In genomic region chr11:12798609-12799011, GRCh38 we compare ENCODE assay signal across 16 cellular contexts.
A peak's percentile ranks its signal among the peaks of the same experiment; 100 is the strongest.
DNase-seq lines count a peak whose midpoint lies in the region; ATAC-seq and TF ChIP-seq lines count a peak whose summit lies in the region.
"Had no signal": no experiment of that assay in that cellular context is flagged by ENCODE, and none has a peak within 500 bp of the region (broad histone marks: within the 10 kb centered on the region; RNA-seq: fewer than 3 reads in every experiment).

No MANE protein-coding gene starts in this region.

- no peak overlapping the region for H2AFZ ChIP-seq in hepatocyte

- peak; percentile 34; the same call in 1 of the 2 replicates for TF ChIP-seq CTCF in HEK293 (tag by site-specific recombination; IDR thresholded peaks at IDR 0.05)
- TF ChIP-seq CTCF in hepatocyte (IDR thresholded peaks at IDR 0.05; ENCODE audit: poor library complexity): no peak
- no peak for TF ChIP-seq CTCF in gastrocnemius medialis (IDR thresholded peaks at IDR 0.05 in 4 of 5, conservative IDR thresholded peaks at IDR 0.05 in 1 of 5)
- no peak for TF ChIP-seq CTCF in GM20000 (IDR thresholded peaks at IDR 0.05; ENCODE audit: extremely low read depth, missing control alignments)

- CTCF ChIA-PET in HEK293 (lab: Yijun Ruan, JAX): no interaction called here

- H4K20me1 ChIP-seq in hepatocyte (ENCODE audit: insufficient read depth, poor library complexity, severe bottlenecking): no peaks in the 10 kb centered on the region

- H3K4me3 ChIP-seq in HEK293 (ENCODE audit: low read depth, low read length) (no peak overlapping the region), hepatocyte (no peak overlapping the region), gastrocnemius medialis (no peak overlapping the region)

- POLR2A ChIA-PET in HEK293 (lab: Yijun Ruan, JAX): no interaction called here

- H3K9me3 ChIP-seq in HEK293 (ENCODE audit: control insufficient read depth, insufficient read depth, low read depth, low read length) (no peaks in the 10 kb centered on the region), hepatocyte (ENCODE audit: low read depth) (no peaks in the 10 kb centered on the region), gastrocnemius medialis (no peaks in the 10 kb centered on the region)

- TF ChIP-seq POLR2A in gastrocnemius medialis (IDR thresholded peaks at IDR 0.05): no peak

- H3K27me3 ChIP-seq in hepatocyte: no peaks in the 10 kb centered on the region
- H3K27me3 ChIP-seq in gastrocnemius medialis: no peaks in the 10 kb centered on the region

- intact Hi-C loops in gastrocnemius medialis (cut with DNase I; ENCODE audit: low total_unique reads): no loop called here

- peaks cover 69% of the 10 kb centered on the region for H3K79me2 ChIP-seq in hepatocyte

- H3K27ac ChIP-seq in HEK293 (ENCODE audit: extremely low read depth, low read depth, low read length): peak overlapping the region; percentile 7; the same call in 1 of the 2 replicates
- H3K27ac ChIP-seq in hepatocyte: peak overlapping the region; percentile 97
- H3K27ac ChIP-seq in gastrocnemius medialis: peak overlapping the region in 3 of 4 donors; percentile 56 to 71 (median 58)
- H3K27ac ChIP-seq: C4-2B had no signal

- no peak for ATAC-seq in gastrocnemius medialis
- ATAC-seq in HG03139 (IDR thresholded peaks at IDR 0.05; ENCODE audit: unreplicated experiment): no peak

- H3K36me3 ChIP-seq in HEK293 (ENCODE audit: control insufficient read depth in 2 of 2, insufficient read depth in 1 of 2, low read length in 2 of 2) (peaks cover 0 to 6% of the 10 kb centered on the region in 2 experiments; a peak in 1 of 3 replicates), hepatocyte (replicated peaks; ENCODE audit: insufficient read depth, low read depth) (no peaks in the 10 kb centered on the region), gastrocnemius medialis (no peaks in the 10 kb centered on the region)

- peak overlapping the region; percentile 64 for H3K4me2 ChIP-seq in hepatocyte

- 58% methylated on average over 4 of the region's 4 CpGs for WGBS in hepatocyte (ENCODE audit: low lambda C conversion rate, missing lambda C conversion rate)

- H3K4me1 ChIP-seq in HEK293 (ENCODE audit: control insufficient read depth, insufficient read depth, low read length) (peaks cover 31% of the 10 kb centered on the region), hepatocyte (ENCODE audit: insufficient read depth) (peaks cover 51% of the 10 kb centered on the region), gastrocnemius medialis (peaks cover 60 to 65% of the 10 kb centered on the region in 2 donors)

- in situ Hi-C loops in gastrocnemius medialis (cut with MboI; ENCODE audit: low sequenced_read_pairs in 4 of 4): no loop called here

- DNase-seq in NCI-H82 (lab: John Stamatoyannopoulos, UW) (peak; percentile 73), hepatocyte (ENCODE audit: low spot score) (no peak), gastrocnemius medialis (no peak), GM20000 (ENCODE audit: low spot score) (no peak), NCI-H748 (lab: John Stamatoyannopoulos, UW; ENCODE audit: unreplicated experiment) (no peak)
- DNase-seq: activated naive CD4-positive, alpha-beta T cell treated with anti-CD3 and anti-CD28 coated beads for 36 hours; effector memory CD4-positive, alpha-beta T cell; foreskin fibroblast; GF-D8; NCI-H1436 treated with DMSO at 0.1 percent for 48 hours; NK-92 treated with Interleukin-12 subunit alpha and Interleukin-12 subunit beta, amount 100 ng/mL, for 24 hours; SIG-M5; stimulated activated CD4-positive, alpha-beta T cell treated with anti-CD3 and anti-CD28 coated beads, Interleukin-2, amount 100 ng/mL, for 48 hours had no signal

- H3K9me2 ChIP-seq in hepatocyte (replicated peaks; ENCODE audit: insufficient read depth): no peaks in the 10 kb centered on the region

TF ChIP-seq in HEK293, 187 proteins besides CTCF, POLR2A, EP300 and RAD21 (continues in another document):
- TF ChIP-seq ZNF404 (tag by site-specific recombination; IDR thresholded peaks at IDR 0.05): no peak
- TF ChIP-seq PRDM6 (tag by site-specific recombination; IDR thresholded peaks at IDR 0.05): peak; percentile 71
- no peak for TF ChIP-seq ZNF776 (tag by site-specific recombination; IDR thresholded peaks at IDR 0.05; ENCODE audit: borderline replicate concordance)
- no peak for TF ChIP-seq ZSCAN5A (tag by site-specific recombination; IDR thresholded peaks at IDR 0.05)
- TF ChIP-seq EGR2 (tag by site-specific recombination; IDR thresholded peaks at IDR 0.05; ENCODE audit: low read depth): peak; percentile 53
- TF ChIP-seq ZNF610 (tag by site-specific recombination; IDR thresholded peaks at IDR 0.05; ENCODE audit: borderline replicate concordance): no peak
- no peak for TF ChIP-seq ZNF133 (tag by site-specific recombination; IDR thresholded peaks at IDR 0.05)
- TF ChIP-seq ZNF629 (tag by site-specific recombination; IDR thresholded peaks at IDR 0.05): no peak
- TF ChIP-seq AEBP2 (tag by site-specific recombination; IDR thresholded peaks at IDR 0.05; ENCODE audit: borderline replicate concordance): no peak
- TF ChIP-seq ZNF510 (tag by site-specific recombination; IDR thresholded peaks at IDR 0.05; ENCODE audit: insufficient replicate concordance): no peak
- peak; percentile 87 for TF ChIP-seq ZBTB44 (tag by site-specific recombination; IDR thresholded peaks at IDR 0.05)
- TF ChIP-seq ZNF585B (tag by site-specific recombination; IDR thresholded peaks at IDR 0.05): no peak
- no peak for TF ChIP-seq ZNF202 (tag by site-specific recombination; IDR thresholded peaks at IDR 0.05; ENCODE audit: borderline replicate concordance)
- no peak for TF ChIP-seq ZNF621 (tag by site-specific recombination; IDR thresholded peaks at IDR 0.05)
- no peak for TF ChIP-seq ZNF600 (tag by site-specific recombination; IDR thresholded peaks at IDR 0.05)
- no peak for TF ChIP-seq ZNF169 (tag by site-specific recombination; IDR thresholded peaks at IDR 0.05)
- TF ChIP-seq INSM2 (tag by site-specific recombination; IDR thresholded peaks at IDR 0.05): no peak
- TF ChIP-seq ZNF335 (tag by site-specific recombination; conservative IDR thresholded peaks at IDR 0.05): no peak

Comparison
In these comparisons a context has a peak if more than half of its experiments do, and no peak if none do; other contexts are left out.
1. H3K27ac ChIP-seq: peak in every context shown above with its lines; median percentile 97 in hepatocyte; 58 in gastrocnemius medialis; 7 in HEK293.